In the genomic region with DNA sequence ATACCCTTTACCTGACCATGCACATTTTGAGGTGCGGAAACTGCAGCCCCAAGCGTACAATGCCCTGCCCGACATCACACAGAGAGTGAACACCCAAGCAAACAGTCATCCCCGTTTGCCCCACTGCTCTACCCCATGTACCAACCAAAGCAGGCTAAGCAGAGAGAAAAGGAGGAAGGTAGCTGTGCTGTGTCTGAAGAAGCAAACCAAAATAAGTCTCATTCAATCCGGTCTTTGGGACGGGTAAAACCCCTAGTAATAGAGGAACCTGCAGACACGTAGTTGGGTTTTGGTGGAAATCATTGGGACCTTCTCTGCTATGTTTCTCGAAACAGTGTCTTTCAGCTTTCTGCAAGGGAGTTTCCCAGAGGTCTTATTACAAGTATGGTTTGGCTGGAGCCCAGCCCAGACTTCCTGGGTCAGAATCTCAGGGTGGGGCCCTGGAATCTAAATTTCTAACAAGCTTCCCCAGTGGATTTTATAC, we compare ENCODE assay signal across 9 cellular contexts.
DNase-seq lines count a peak whose midpoint lies in the region; ATAC-seq and TF ChIP-seq lines count a peak whose summit lies in the region.
"Had no signal": no experiment of that assay in that cellular context is flagged by ENCODE, and none has a peak within 500 bp of the region (broad histone marks: within the 10 kb centered on the region; RNA-seq: fewer than 3 reads in every experiment).

No MANE protein-coding gene starts in this region.

- no peaks in the 10 kb centered on the region for H3K36me3 Mint-ChIP-seq in memory B cell
- no peaks in the 10 kb centered on the region for H3K36me3 Mint-ChIP-seq in activated CD4-positive, alpha-beta T cell treated with anti-CD3 and anti-CD28 coated beads, Interleukin-2, amount 10 ng/mL, durations not matched to agents 7 days and 5 days (ENCODE audit: low read depth)
- H3K36me3 Mint-ChIP-seq: activated naive CD8-positive, alpha-beta T cell had no signal

- peak overlapping the region; percentile 79 for H3K4me3 Mint-ChIP-seq in memory B cell
- no peak overlapping the region for H3K4me3 Mint-ChIP-seq in activated CD4-positive, alpha-beta T cell treated with anti-CD3 and anti-CD28 coated beads, Interleukin-2, amount 10 ng/mL, durations not matched to agents 7 days and 5 days
- H3K4me3 Mint-ChIP-seq: activated naive CD8-positive, alpha-beta T cell had no signal

- peak overlapping the region; percentile 92 for H3K27ac Mint-ChIP-seq in memory B cell
- no peak overlapping the region for H3K27ac Mint-ChIP-seq in activated CD4-positive, alpha-beta T cell treated with anti-CD3 and anti-CD28 coated beads, Interleukin-2, amount 10 ng/mL, durations not matched to agents 7 days and 5 days
- H3K27ac Mint-ChIP-seq: activated naive CD8-positive, alpha-beta T cell had no signal

- POLR2A ChIA-PET in RWPE1 (lab: Yijun Ruan, JAX; ENCODE audit: low non-redundant PET) = no interaction called here
- POLR2A ChIA-PET in activated CD4-positive, alpha-beta T cell treated with anti-CD3 and anti-CD28 coated beads, Interleukin-2, amount 10 ng/mL, durations not matched to agents 7 days and 5 days (lab: Charles Lee) = interaction anchor here (0.6 kb wide), 1 partner anchor 286 kb away, joined by 3 read pairs; no protein-coding TSS in a partner anchor

- peak; percentile 67 for ATAC-seq in GM21786 (IDR thresholded peaks at IDR 0.05; ENCODE audit: unreplicated experiment)
- ATAC-seq in memory B cell (ENCODE audit: low read depth) = peak; percentile 90

- H3K27ac ChIP-seq in RWPE1 = peak overlapping the region; percentile 37; the same call in 1 of the 2 replicates

- CTCF ChIA-PET in RWPE1 (lab: Yijun Ruan, JAX) = interaction anchor here (0.8 to 2.1 kb wide), 3 partner anchors 20 to 344 kb away, joined by 3 to 6 read pairs (median 4); no protein-coding TSS in a partner anchor
- CTCF ChIA-PET in activated CD4-positive, alpha-beta T cell treated with anti-CD3 and anti-CD28 coated beads, Interleukin-2, amount 10 ng/mL, durations not matched to agents 7 days and 5 days (lab: Charles Lee) = interaction anchor here (0.6 to 0.8 kb wide), 2 partner anchors 10 to 305 kb away, joined by 3 read pairs; no protein-coding TSS in a partner anchor

- H3K27me3 Mint-ChIP-seq in memory B cell = no peaks in the 10 kb centered on the region
- peaks cover 41% of the 10 kb centered on the region for H3K27me3 Mint-ChIP-seq in activated CD4-positive, alpha-beta T cell treated with anti-CD3 and anti-CD28 coated beads, Interleukin-2, amount 10 ng/mL, durations not matched to agents 7 days and 5 days

- DNase-seq in GM10266 (ENCODE audit: extremely low spot score) (peak; percentile 61), RWPE1 (ENCODE audit: low spot score) (peak; percentile 42), memory B cell (ENCODE audit: low spot score in 2 of 2) (peak; percentile 43 to 70), cerebellar cortex (ENCODE audit: low spot score) (no peak), amniotic stem cell (lab: John Stamatoyannopoulos, UW) (no peak)
- DNase-seq in stimulated activated CD4-positive, alpha-beta T cell treated with anti-CD3 and anti-CD28 coated beads, Interleukin-2, amount 100 ng/mL, for 48 hours = no peak
- no peak for DNase-seq in activated CD4-positive, alpha-beta T cell treated with anti-CD3 and anti-CD28 coated beads, Interleukin-2, amount 10 ng/mL, durations not matched to agents 7 days and 5 days

- H3K4me1 Mint-ChIP-seq in memory B cell = peaks cover 19% of the 10 kb centered on the region
- peaks cover 22% of the 10 kb centered on the region for H3K4me1 Mint-ChIP-seq in activated CD4-positive, alpha-beta T cell treated with anti-CD3 and anti-CD28 coated beads, Interleukin-2, amount 10 ng/mL, durations not matched to agents 7 days and 5 days

- no peaks in the 10 kb centered on the region for H3K9me3 Mint-ChIP-seq in memory B cell
- no peaks in the 10 kb centered on the region for H3K9me3 Mint-ChIP-seq in activated CD4-positive, alpha-beta T cell treated with anti-CD3 and anti-CD28 coated beads, Interleukin-2, amount 10 ng/mL, durations not matched to agents 7 days and 5 days

- TF ChIP-seq CTCF in GM10266 (IDR thresholded peaks at IDR 0.05; ENCODE audit: control insufficient read depth, insufficient read depth, low read depth, missing control alignments) (no peak), RWPE1 (conservative IDR thresholded peaks at IDR 0.05; ENCODE audit: low read depth) (no peak)

Comparison
In these comparisons a context has a peak if more than half of its experiments do, and no peak if none do; other contexts are left out.
1. DNase-seq: peak in GM10266 (single experiment), RWPE1 (single experiment) and memory B cell (2 of 2); none in cerebellar cortex (single experiment), stimulated activated CD4-positive, alpha-beta T cell treated with anti-CD3 and anti-CD28 coated beads, Interleukin-2, amount 100 ng/mL, for 48 hours (0 of 2), amniotic stem cell (single experiment) and activated CD4-positive, alpha-beta T cell treated with anti-CD3 and anti-CD28 coated beads, Interleukin-2, amount 10 ng/mL, durations not matched to agents 7 days and 5 days (single experiment).